ENCODE assay signal across 11 cellular contexts in the genomic region with DNA sequence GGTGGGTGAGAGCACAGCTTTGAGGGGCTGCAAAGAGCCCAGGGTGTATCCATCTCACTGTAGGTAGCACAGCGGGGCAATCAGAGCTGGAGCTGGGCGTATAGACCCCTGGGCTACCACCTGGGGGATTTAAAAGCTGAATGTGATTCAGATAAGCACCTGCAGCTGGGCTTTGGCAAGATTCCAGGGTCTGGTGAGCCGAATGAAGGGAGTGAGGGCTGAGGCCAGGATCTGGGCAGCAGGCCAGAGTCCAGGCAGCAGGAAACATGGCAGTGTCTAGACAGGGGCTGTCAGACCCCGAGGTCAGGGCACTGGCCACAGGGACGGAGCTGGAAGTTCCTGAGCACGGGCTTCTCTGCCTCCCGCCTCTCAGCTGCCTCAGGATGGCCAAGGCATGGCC. TPM values are rescaled to one million over a fixed set of nuclear protein-coding genes. Genes with fewer than 3 reads are reported as not detected.
DNase-seq lines count a peak whose midpoint lies in the region; ATAC-seq and TF ChIP-seq lines count a peak whose summit lies in the region.
"Had no signal": no experiment of that assay in that cellular context is flagged by ENCODE, and none has a peak within 500 bp of the region (broad histone marks: within the 10 kb centered on the region; RNA-seq: fewer than 3 reads in every experiment).

No MANE protein-coding gene starts in this region.

- no peak overlapping the region for H3K4ac ChIP-seq in IMR-90 (ENCODE audit: low read depth, low read length)

- no peaks in the 10 kb centered on the region for H3K36me3 Mint-ChIP-seq in activated CD4-positive, alpha-beta memory T cell treated with anti-CD3 and anti-CD28 coated beads for 36 hours
- no peaks in the 10 kb centered on the region for H3K36me3 Mint-ChIP-seq in activated T-cell treated with anti-CD3 and anti-CD28 coated beads, Interleukin-2, amount 50 U/mL, for 4 hours (ENCODE audit: insufficient read depth)
- H3K36me3 Mint-ChIP-seq in immature natural killer cell: no peaks in the 10 kb centered on the region

- no peak overlapping the region for H3K27ac ChIP-seq in IMR-90 (ENCODE audit: insufficient read depth, low read length)

- ATAC-seq in IMR-90 (ENCODE audit: low read depth): no peak
- no peak for ATAC-seq in activated T-cell treated with anti-CD3 and anti-CD28 coated beads, Interleukin-2, amount 50 U/mL, for 4 hours
- ATAC-seq in GM18909 (IDR thresholded peaks at IDR 0.05; ENCODE audit: poor library complexity, unreplicated experiment): no peak

- TF ChIP-seq RAD21 in IMR-90 (IDR thresholded peaks at IDR 0.05; ENCODE audit: low read length): no peak

- no peaks in the 10 kb centered on the region for H3K4me1 Mint-ChIP-seq in activated CD4-positive, alpha-beta memory T cell treated with anti-CD3 and anti-CD28 coated beads for 36 hours (ENCODE audit: low read depth)
- no peaks in the 10 kb centered on the region for H3K4me1 Mint-ChIP-seq in activated T-cell treated with anti-CD3 and anti-CD28 coated beads, Interleukin-2, amount 50 U/mL, for 4 hours (ENCODE audit: low read depth)
- no peaks in the 10 kb centered on the region for H3K4me1 Mint-ChIP-seq in immature natural killer cell
- H3K4me1 Mint-ChIP-seq: central memory CD8-positive, alpha-beta T cell had no signal

- peak overlapping the region; percentile 46 for H2AFZ ChIP-seq in IMR-90 (replicated peaks; ENCODE audit: low read length, poor library complexity)

- H3K23ac ChIP-seq in IMR-90 (ENCODE audit: low read depth, low read length): no peak overlapping the region

- no peak overlapping the region for H2BK120ac ChIP-seq in IMR-90 (ENCODE audit: low read depth, low read length)

- CTCF ChIA-PET in IMR-90 (lab: Yijun Ruan, JAX): no interaction called here
- CTCF ChIA-PET in activated CD4-positive, alpha-beta memory T cell treated with anti-CD3 and anti-CD28 coated beads for 36 hours (lab: Charles Lee): interaction anchor here (1.4 to 1.7 kb wide), 2 partner anchors 229 to 231 kb away, joined by 6 to 7 read pairs; no protein-coding TSS in a partner anchor

- H3K56ac ChIP-seq in IMR-90 (ENCODE audit: extremely low read depth, insufficient read depth, low read length): no peak overlapping the region

- peaks cover 9% of the 10 kb centered on the region for H3K4me1 ChIP-seq in IMR-90 (ENCODE audit: control insufficient read depth, insufficient read depth, low read length)

- H3K79me1 ChIP-seq in IMR-90 (ENCODE audit: low read depth in 1 of 2, low read length in 2 of 2): no peaks in the 10 kb centered on the region

- intact Hi-C loops in IMR-90 (cut with micrococcal nuclease) (no loop called here), posterior vena cava (cut with DNase I) (no loop called here)
- intact Hi-C loops in activated CD4-positive, alpha-beta memory T cell treated with anti-CD3 and anti-CD28 coated beads for 36 hours (cut with micrococcal nuclease): no loop called here

- H3K9me3 ChIP-seq in IMR-90 (ENCODE audit: control insufficient read depth, insufficient read depth, low read length): no peaks in the 10 kb centered on the region

- no peak overlapping the region for H4K91ac ChIP-seq in IMR-90 (ENCODE audit: insufficient read depth, low read depth, low read length)

- no peak overlapping the region for H4K5ac ChIP-seq in IMR-90 (ENCODE audit: low read depth, low read length)

- H3K9ac ChIP-seq in IMR-90 (ENCODE audit: low read depth, low read length): no peak overlapping the region

- H4K8ac ChIP-seq in IMR-90 (ENCODE audit: low read depth in 2 of 2, low read length in 2 of 2): no peak overlapping the region

- peak; percentile 34 for DNase-seq in IMR-90
- peak; percentile 29 for DNase-seq in OCI-M1 (lab: John Stamatoyannopoulos, UW)
- peak; percentile 74 for DNase-seq in fibroblast of pulmonary artery (ENCODE audit: low read depth)
- DNase-seq in posterior vena cava (ENCODE audit: low spot score): peak; percentile 86
- DNase-seq in activated CD4-positive, alpha-beta memory T cell treated with anti-CD3 and anti-CD28 coated beads for 36 hours: no peak
- no peak for DNase-seq in activated T-cell treated with anti-CD3 and anti-CD28 coated beads, Interleukin-2, amount 50 U/mL, for 4 hours
- DNase-seq in immature natural killer cell: no peak
- DNase-seq: activated CD8-positive, alpha-beta memory T cell treated with anti-CD3 and anti-CD28 coated beads for 24 hours; hypothalamus had no signal

- H3K9me1 ChIP-seq in IMR-90 (ENCODE audit: insufficient read depth, low read length): no peaks in the 10 kb centered on the region; the same call in 1 of the 2 replicates

- no peak overlapping the region for H2BK20ac ChIP-seq in IMR-90 (ENCODE audit: low read depth, low read length)

- peaks cover 9% of the 10 kb centered on the region for H3K27me3 Mint-ChIP-seq in activated CD4-positive, alpha-beta memory T cell treated with anti-CD3 and anti-CD28 coated beads for 36 hours
- peaks cover 17% of the 10 kb centered on the region for H3K27me3 Mint-ChIP-seq in activated T-cell treated with anti-CD3 and anti-CD28 coated beads, Interleukin-2, amount 50 U/mL, for 4 hours (ENCODE audit: low read depth)
- H3K27me3 Mint-ChIP-seq in immature natural killer cell (ENCODE audit: low read depth in 3 of 3): peaks cover 1 to 6% (median 3%) of the 10 kb centered on the region in 3 donors

- H3K36me3 ChIP-seq in IMR-90 (ENCODE audit: control insufficient read depth, insufficient read depth, low read length): no peaks in the 10 kb centered on the region

- WGBS in IMR-90 (ENCODE audit: extremely low coverage in 2 of 2, insufficient read length in 1 of 2), 2 experiments: 46% methylated on average over 3 of the region's 7 CpGs; no CpG with 5 or more reads in 1 of the 2 experiments

- H3K27me3 ChIP-seq in IMR-90 (ENCODE audit: control insufficient read depth, insufficient read depth, low read length): peaks cover 2% of the 10 kb centered on the region; the same call in 1 of the 2 replicates

- BruUV-seq in IMR-90 (replicated peaks; lab: Mats Ljungman, UMichigan): no TSS peak

- peaks cover 5% of the 10 kb centered on the region; the same call in 1 of the 2 replicates for H4K20me1 ChIP-seq in IMR-90 (ENCODE audit: insufficient read depth, low read length)

- H2BK5ac ChIP-seq in IMR-90 (ENCODE audit: low read depth, low read length, poor library complexity, severe bottlenecking): no peak overlapping the region

- dilution Hi-C loops in IMR-90 (cut with HindIII; ENCODE audit: low sequenced_read_pairs, unreplicated experiment): no loop called here

- no peak overlapping the region for H2BK15ac ChIP-seq in IMR-90 (ENCODE audit: low read depth, low read length)

- no peak overlapping the region for H2AK9ac ChIP-seq in IMR-90 (replicated peaks; ENCODE audit: low read depth, low read length, poor library complexity)

- in situ Hi-C loops in IMR-90 (cut with MboI; ENCODE audit: low sequenced_read_pairs): loop anchor here (5.0 kb wide), 1 partner anchor 234 kb away; no protein-coding TSS in a partner anchor

- no peak overlapping the region for H3K4me3 ChIP-seq in IMR-90 (ENCODE audit: insufficient read depth, low read depth, low read length)
- H3K4me3 ChIP-seq in fibroblast of pulmonary artery (replicated peaks; ENCODE audit: low read depth, low read length): no peak overlapping the region

- POLR2A ChIA-PET in IMR-90 (lab: Charles Lee; ENCODE audit: unreplicated experiment): no interaction called here
- POLR2A ChIA-PET in activated CD4-positive, alpha-beta memory T cell treated with anti-CD3 and anti-CD28 coated beads for 36 hours (lab: Charles Lee): no interaction called here

- no peak for TF ChIP-seq POLR2A in IMR-90 (IDR thresholded peaks at IDR 0.05; ENCODE audit: low read depth, low read length)

- no peak overlapping the region for H3K4me2 ChIP-seq in IMR-90 (ENCODE audit: low read depth, low read length)

- H3K9me3 Mint-ChIP-seq in activated CD4-positive, alpha-beta memory T cell treated with anti-CD3 and anti-CD28 coated beads for 36 hours: no peaks in the 10 kb centered on the region
- no peaks in the 10 kb centered on the region for H3K9me3 Mint-ChIP-seq in activated T-cell treated with anti-CD3 and anti-CD28 coated beads, Interleukin-2, amount 50 U/mL, for 4 hours
- H3K9me3 Mint-ChIP-seq in immature natural killer cell: no peaks in the 10 kb centered on the region
- H3K9me3 Mint-ChIP-seq: central memory CD8-positive, alpha-beta T cell had no signal

- no peak overlapping the region for H3K18ac ChIP-seq in IMR-90 (ENCODE audit: low read depth, low read length)

- no peak overlapping the region for H2AK5ac ChIP-seq in IMR-90 (ENCODE audit: low read depth, low read length)

- H3K27ac Mint-ChIP-seq in activated CD4-positive, alpha-beta memory T cell treated with anti-CD3 and anti-CD28 coated beads for 36 hours: no peak overlapping the region
- H3K27ac Mint-ChIP-seq in immature natural killer cell: no peak overlapping the region

- TF ChIP-seq CTCF in IMR-90 (conservative IDR thresholded peaks at IDR 0.05; ENCODE audit: low read depth, low read length) (no peak), fibroblast of pulmonary artery (IDR thresholded peaks at IDR 0.05; ENCODE audit: low read length, missing control alignments) (no peak)

- H3K14ac ChIP-seq in IMR-90 (replicated peaks; ENCODE audit: low read depth, low read length): no peak overlapping the region

- H3K4me3 Mint-ChIP-seq in activated CD4-positive, alpha-beta memory T cell treated with anti-CD3 and anti-CD28 coated beads for 36 hours: no peak overlapping the region
- no peak overlapping the region for H3K4me3 Mint-ChIP-seq in activated T-cell treated with anti-CD3 and anti-CD28 coated beads, Interleukin-2, amount 50 U/mL, for 4 hours
- no peak overlapping the region for H3K4me3 Mint-ChIP-seq in immature natural killer cell
- H3K4me3 Mint-ChIP-seq: central memory CD8-positive, alpha-beta T cell had no signal

TF ChIP-seq in IMR-90, 13 proteins besides CTCF, POLR2A, EP300 and RAD21 (continues in another document):
- TF ChIP-seq SMC3 (IDR thresholded peaks at IDR 0.05; ENCODE audit: low read depth, low read length) (no peak), BHLHE40 (IDR thresholded peaks at IDR 0.05; ENCODE audit: low read depth, low read length) (no peak), MXI1 (IDR thresholded peaks at IDR 0.05; ENCODE audit: borderline replicate concordance, low read depth, low read length) (no peak)

RNA-seq across cellular contexts. Expression of a gene that starts 8.7 kb away (rescaled TPM):
- total RNA-seq in IMR-90 (2012; rRNA removed) (31.1 and 39.6 TPM in 2 replicates), posterior vena cava (100 to 1,000 TPM; 106 to 118 TPM)
- polyA plus RNA-seq in IMR-90 (2012; rRNA removed) (39.7 and 41.9 TPM in 2 replicates), immature natural killer cell (not detected)
- polyA plus RNA-seq in IMR-90 (2012; cell fraction: cytosol; rRNA removed): 48.3 and 61.6 TPM in 2 replicates
- polyA plus RNA-seq in IMR-90 (2012; cell fraction: nucleus; rRNA removed; ENCODE audit: low replicate concordance): 23.9 and 27.2 TPM in 2 replicates
- 1 to 10 TPM; 5.4 to 6.3 TPM for total RNA-seq in activated CD4-positive, alpha-beta memory T cell treated with anti-CD3 and anti-CD28 coated beads for 36 hours
- 1 to 10 TPM; 1.4 to 2.6 (median 2.6) TPM for total RNA-seq in activated T-cell treated with anti-CD3 and anti-CD28 coated beads, Interleukin-2, amount 50 U/mL, for 4 hours

Comparison
In these comparisons a context has a peak if more than half of its experiments do, and no peak if none do; other contexts are left out.
1. DNase-seq: peak in IMR-90 (single experiment), OCI-M1 (single experiment), fibroblast of pulmonary artery (single experiment) and posterior vena cava (single experiment); none in activated CD4-positive, alpha-beta memory T cell treated with anti-CD3 and anti-CD28 coated beads for 36 hours (single experiment), activated T-cell treated with anti-CD3 and anti-CD28 coated beads, Interleukin-2, amount 50 U/mL, for 4 hours (single experiment) and immature natural killer cell (0 of 3).